8 cellular contexts compared by ENCODE assay signal in the genomic region with DNA sequence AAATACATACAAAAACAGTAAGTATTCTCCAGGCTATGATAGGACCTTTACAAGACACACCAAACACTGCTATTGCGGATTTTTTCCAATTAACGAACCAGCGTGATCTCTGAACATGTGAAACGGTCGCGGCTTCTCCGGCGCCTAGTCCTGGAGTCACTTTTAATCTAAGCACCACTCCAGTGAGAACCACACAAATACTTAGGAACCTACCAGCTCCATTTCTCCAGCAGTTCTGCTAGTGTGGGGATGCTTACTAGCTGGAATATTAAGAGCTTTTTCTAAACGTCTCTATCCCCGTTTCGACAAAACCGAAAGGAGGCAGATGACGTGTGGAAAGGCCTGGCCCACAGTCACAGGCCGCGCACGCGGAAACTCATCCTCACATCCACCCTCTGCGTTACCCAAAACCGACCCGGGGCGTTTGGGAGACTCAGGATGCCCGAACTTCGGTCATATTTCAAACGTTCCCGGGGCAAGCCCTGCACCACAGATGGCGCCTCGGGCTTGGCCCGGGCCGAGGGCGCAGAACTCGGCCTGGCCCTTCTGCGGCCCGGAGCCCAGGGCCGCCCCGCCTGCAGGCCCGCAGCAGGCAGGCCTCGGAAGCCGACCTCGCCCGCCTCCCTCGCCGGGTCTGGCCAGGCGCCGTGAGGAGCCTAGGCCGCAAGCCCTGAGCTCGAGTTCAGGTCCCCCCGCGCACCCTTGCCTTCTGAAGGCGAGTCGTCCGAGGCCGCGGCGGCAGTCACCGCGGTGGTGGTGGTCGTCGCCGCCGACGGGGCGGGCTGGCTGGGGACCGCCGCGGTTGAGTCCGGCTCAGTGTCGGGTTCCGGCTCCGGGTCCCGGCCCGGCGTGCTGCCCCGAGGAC. TPM values are rescaled to one million over a fixed set of nuclear protein-coding genes. Genes with fewer than 3 reads are reported as not detected.
DNase-seq lines count a peak whose midpoint lies in the region; ATAC-seq and TF ChIP-seq lines count a peak whose summit lies in the region.

No MANE protein-coding gene starts in this region.

- peak overlapping the region; percentile 89 for H3K4me3 ChIP-seq in AG10803 (ENCODE audit: low read length)
- peak overlapping the region; percentile 86 for H3K4me3 ChIP-seq in OCI-LY7 (ENCODE audit: low read depth, low read length, poor library complexity, severe bottlenecking)
- H3K4me3 ChIP-seq in fibroblast of mammary gland (ENCODE audit: control insufficient read depth, low read depth, low read length), result peak overlapping the region; percentile 92

- peaks cover 22% of the 10 kb centered on the region for H3K36me3 Mint-ChIP-seq in activated T-helper 1 cell treated with anti-CD3 and anti-CD28 coated beads, Interleukin-12 subunit alpha, Interleukin-12 subunit beta, Interleukin-2, Interleukin-4 antibody, amounts not matched to agents 30 ng/mL and 10 ng/mL and 1 ng/mL, durations not matched to agents 14 hours and 24 hours and 36 hours (ENCODE audit: low read depth)
- H3K36me3 Mint-ChIP-seq in natural killer cell treated with Interleukin-12 subunit alpha and Interleukin-12 subunit beta and Interleukin-15 and Interleukin-18, amount 100 ng/mL, for 72 hours, result peaks cover 13% of the 10 kb centered on the region

- TF ChIP-seq CTCF in AG10803 (conservative IDR thresholded peaks at IDR 0.05; ENCODE audit: low read length) (no peak), OCI-LY7 (conservative IDR thresholded peaks at IDR 0.05; ENCODE audit: low read length) (no peak), fibroblast of mammary gland (conservative IDR thresholded peaks at IDR 0.05; ENCODE audit: control insufficient read depth, insufficient read depth, low read depth, low read length) (no peak)

- no peaks in the 10 kb centered on the region for H3K9me3 ChIP-seq in OCI-LY7 (ENCODE audit: low read length)

- H2AFZ ChIP-seq in OCI-LY7 (ENCODE audit: low read length), result peak overlapping the region; percentile 31; the same call in 1 of the 2 replicates

- peak; percentile 27 for ATAC-seq in GM18873 (IDR thresholded peaks at IDR 0.05; ENCODE audit: low FRiP score, unreplicated experiment)
- ATAC-seq in HG03139 (IDR thresholded peaks at IDR 0.05; ENCODE audit: unreplicated experiment), result peak; percentile 32
- ATAC-seq in natural killer cell treated with Interleukin-12 subunit alpha and Interleukin-12 subunit beta and Interleukin-15 and Interleukin-18, amount 100 ng/mL, for 72 hours, result peak; percentile 67 to 68

- peaks cover 28% of the 10 kb centered on the region for H3K4me1 Mint-ChIP-seq in activated T-helper 1 cell treated with anti-CD3 and anti-CD28 coated beads, Interleukin-12 subunit alpha, Interleukin-12 subunit beta, Interleukin-2, Interleukin-4 antibody, amounts not matched to agents 30 ng/mL and 10 ng/mL and 1 ng/mL, durations not matched to agents 14 hours and 24 hours and 36 hours (ENCODE audit: low read depth)
- H3K4me1 Mint-ChIP-seq in natural killer cell treated with Interleukin-12 subunit alpha and Interleukin-12 subunit beta and Interleukin-15 and Interleukin-18, amount 100 ng/mL, for 72 hours (ENCODE audit: low read depth in 2 of 2), result peaks cover 14 to 21% of the 10 kb centered on the region in 2 donors

- no peaks in the 10 kb centered on the region for H3K9me3 Mint-ChIP-seq in activated T-helper 1 cell treated with anti-CD3 and anti-CD28 coated beads, Interleukin-12 subunit alpha, Interleukin-12 subunit beta, Interleukin-2, Interleukin-4 antibody, amounts not matched to agents 30 ng/mL and 10 ng/mL and 1 ng/mL, durations not matched to agents 14 hours and 24 hours and 36 hours
- no peaks in the 10 kb centered on the region for H3K9me3 Mint-ChIP-seq in natural killer cell treated with Interleukin-12 subunit alpha and Interleukin-12 subunit beta and Interleukin-15 and Interleukin-18, amount 100 ng/mL, for 72 hours

- CTCF ChIA-PET in OCI-LY7 (lab: Charles Lee; ENCODE audit: unreplicated experiment), result no interaction called here

- H3K9me2 ChIP-seq in OCI-LY7 (ENCODE audit: insufficient read depth, low read length), result no peaks in the 10 kb centered on the region

- H3K27ac ChIP-seq in OCI-LY7 (ENCODE audit: low read depth, low read length, poor library complexity, severe bottlenecking), result peak overlapping the region; percentile 81

- H4K20me1 ChIP-seq in OCI-LY7 (ENCODE audit: insufficient read depth, low read length), result peaks cover 14% of the 10 kb centered on the region

- no peaks in the 10 kb centered on the region for H3K27me3 Mint-ChIP-seq in activated T-helper 1 cell treated with anti-CD3 and anti-CD28 coated beads, Interleukin-12 subunit alpha, Interleukin-12 subunit beta, Interleukin-2, Interleukin-4 antibody, amounts not matched to agents 30 ng/mL and 10 ng/mL and 1 ng/mL, durations not matched to agents 14 hours and 24 hours and 36 hours (ENCODE audit: insufficient read depth)
- no peaks in the 10 kb centered on the region for H3K27me3 Mint-ChIP-seq in natural killer cell treated with Interleukin-12 subunit alpha and Interleukin-12 subunit beta and Interleukin-15 and Interleukin-18, amount 100 ng/mL, for 72 hours

- DNase-seq in AG10803 (ENCODE audit: low read depth) (peak; percentile 67), OCI-LY7 (ENCODE audit: low spot score) (peak; percentile 76), fibroblast of mammary gland (ENCODE audit: low read depth) (peak; percentile 65)
- DNase-seq in activated T-helper 1 cell treated with anti-CD3 and anti-CD28 coated beads, Interleukin-12 subunit alpha, Interleukin-12 subunit beta, Interleukin-2, Interleukin-4 antibody, amounts not matched to agents 30 ng/mL and 10 ng/mL and 1 ng/mL, durations not matched to agents 14 hours and 24 hours and 36 hours (ENCODE audit: low spot score), result peak; percentile 75
- DNase-seq in natural killer cell treated with Interleukin-12 subunit alpha and Interleukin-12 subunit beta and Interleukin-15 and Interleukin-18, amount 100 ng/mL, for 72 hours (ENCODE audit: low spot score), result peak; percentile 81
- DNase-seq in stimulated activated naive CD4-positive, alpha-beta T cell (lab: John Stamatoyannopoulos, UW), result peak; percentile 61 to 82 (median 73)

- peak overlapping the region; percentile 100 for H3K27ac Mint-ChIP-seq in activated T-helper 1 cell treated with anti-CD3 and anti-CD28 coated beads, Interleukin-12 subunit alpha, Interleukin-12 subunit beta, Interleukin-2, Interleukin-4 antibody, amounts not matched to agents 30 ng/mL and 10 ng/mL and 1 ng/mL, durations not matched to agents 14 hours and 24 hours and 36 hours
- peak overlapping the region; percentile 99 to 100 for H3K27ac Mint-ChIP-seq in natural killer cell treated with Interleukin-12 subunit alpha and Interleukin-12 subunit beta and Interleukin-15 and Interleukin-18, amount 100 ng/mL, for 72 hours

- BruUV-seq in OCI-LY7 (replicated peaks; lab: Mats Ljungman, UMichigan), result no TSS peak

- H3K79me2 ChIP-seq in OCI-LY7 (ENCODE audit: insufficient read depth, low read depth, low read length), result peaks cover 44% of the 10 kb centered on the region

- H3K4me1 ChIP-seq in OCI-LY7 (ENCODE audit: insufficient read depth, low read length, poor library complexity, severe bottlenecking), result peaks cover 18% of the 10 kb centered on the region

- peaks cover 37% of the 10 kb centered on the region for H3K36me3 ChIP-seq in OCI-LY7 (ENCODE audit: insufficient read depth, low read length)

- H3K4me2 ChIP-seq in OCI-LY7 (ENCODE audit: low read length), result peak overlapping the region; percentile 66

- POLR2A ChIA-PET in OCI-LY7 (lab: Charles Lee), result interaction anchor here (0.6 to 1.4 kb wide), 8 partner anchors 8 to 153 kb away, joined by 3 to 5 read pairs (median 4); partner anchors contain the start of gene NUP160

- intact Hi-C loops in OCI-LY7 (cut with micrococcal nuclease; ENCODE audit: unreplicated experiment), result loop anchor here (1.0 to 10.0 kb wide), 6 partner anchors 82 to 344 kb away; partner anchors contain the start of genes MTCH2 and NUP160
- intact Hi-C loops in activated T-helper 1 cell treated with anti-CD3 and anti-CD28 coated beads, Interleukin-12 subunit alpha, Interleukin-12 subunit beta, Interleukin-2, Interleukin-4 antibody, amounts not matched to agents 30 ng/mL and 10 ng/mL and 1 ng/mL, durations not matched to agents 14 hours and 24 hours and 36 hours (cut with micrococcal nuclease), result loop anchor here (1.0 to 5.0 kb wide), 15 partner anchors 31 to 1848 kb away; partner anchors contain the start of genes AGBL2, ARHGAP1, CELF1 and KBTBD4

- H3K4me3 Mint-ChIP-seq in activated T-helper 1 cell treated with anti-CD3 and anti-CD28 coated beads, Interleukin-12 subunit alpha, Interleukin-12 subunit beta, Interleukin-2, Interleukin-4 antibody, amounts not matched to agents 30 ng/mL and 10 ng/mL and 1 ng/mL, durations not matched to agents 14 hours and 24 hours and 36 hours, result peak overlapping the region; percentile 99
- H3K4me3 Mint-ChIP-seq in natural killer cell treated with Interleukin-12 subunit alpha and Interleukin-12 subunit beta and Interleukin-15 and Interleukin-18, amount 100 ng/mL, for 72 hours, result peak overlapping the region; percentile 94

RNA-seq across cellular contexts. Expression of gene FNBP4, which starts 0.5 kb away (rescaled TPM):
- 103 and 123 TPM in 2 replicates for total RNA-seq in OCI-LY7 (2014; rRNA removed; shearing (Covaris generic))
- 160 and 176 TPM in 2 replicates for total RNA-seq in OCI-LY7 (2022)
- 147 and 149 TPM in 2 replicates for total RNA-seq in activated T-helper 1 cell treated with anti-CD3 and anti-CD28 coated beads, Interleukin-12 subunit alpha, Interleukin-12 subunit beta, Interleukin-2, Interleukin-4 antibody, amounts not matched to agents 30 ng/mL and 10 ng/mL and 1 ng/mL, durations not matched to agents 14 hours and 24 hours and 36 hours
- total RNA-seq in natural killer cell treated with Interleukin-12 subunit alpha and Interleukin-12 subunit beta and Interleukin-15 and Interleukin-18, amount 100 ng/mL, for 72 hours, result 100 to 1,000 TPM; 137 to 246 TPM

RNA-seq across cellular contexts. Expression of gene AGBL2, which starts 51.4 kb away (rescaled TPM):
- 2.0 and 5.9 TPM in 2 replicates for total RNA-seq in OCI-LY7 (2014; rRNA removed; shearing (Covaris generic))
- 5.5 and 8.4 TPM in 2 replicates for total RNA-seq in OCI-LY7 (2022)
- total RNA-seq in activated T-helper 1 cell treated with anti-CD3 and anti-CD28 coated beads, Interleukin-12 subunit alpha, Interleukin-12 subunit beta, Interleukin-2, Interleukin-4 antibody, amounts not matched to agents 30 ng/mL and 10 ng/mL and 1 ng/mL, durations not matched to agents 14 hours and 24 hours and 36 hours, result 3.2 and 5.5 TPM in 2 replicates
- total RNA-seq in natural killer cell treated with Interleukin-12 subunit alpha and Interleukin-12 subunit beta and Interleukin-15 and Interleukin-18, amount 100 ng/mL, for 72 hours, result 1 to 10 TPM; 2.4 to 2.7 TPM

Comparison
In these comparisons a context has a peak if more than half of its experiments do, and no peak if none do; other contexts are left out.
1. Peak in every context shown above with its lines: DNase-seq, ATAC-seq, H3K4me3 ChIP-seq and H3K27ac ChIP-seq.